ENCODE assay signal across 2 cellular contexts in genomic region chr12:58414398-58414871, GRCh38.
TF ChIP-seq lines count a peak whose summit lies in the region.

No MANE protein-coding gene starts in this region.

TF ChIP-seq in A549, 52 proteins besides CTCF, POLR2A, EP300 and RAD21 (continued from another document):
- 0 out of 2 replicates have a peak, but pooled peaks have one; percentile 20 for TF ChIP-seq GATA3 (IDR thresholded peaks at IDR 0.05; ENCODE audit: borderline replicate concordance)

TF ChIP-seq in IMR-90, 13 proteins besides CTCF, POLR2A, EP300 and RAD21 (continued from another document):
- TF ChIP-seq ELK1 (IDR thresholded peaks at IDR 0.05; ENCODE audit: borderline replicate concordance, low read depth, low read length) (no peak), CEBPB (IDR thresholded peaks at IDR 0.05; ENCODE audit: low read depth, low read length) (no peak), FOS (IDR thresholded peaks at IDR 0.05; ENCODE audit: low read depth, low read length) (peak; percentile 75; the same call in 1 of the 2 replicates), MAFK (IDR thresholded peaks at IDR 0.05; ENCODE audit: low read depth, low read length) (peak; percentile 42)
- TF ChIP-seq, protein P1, sequence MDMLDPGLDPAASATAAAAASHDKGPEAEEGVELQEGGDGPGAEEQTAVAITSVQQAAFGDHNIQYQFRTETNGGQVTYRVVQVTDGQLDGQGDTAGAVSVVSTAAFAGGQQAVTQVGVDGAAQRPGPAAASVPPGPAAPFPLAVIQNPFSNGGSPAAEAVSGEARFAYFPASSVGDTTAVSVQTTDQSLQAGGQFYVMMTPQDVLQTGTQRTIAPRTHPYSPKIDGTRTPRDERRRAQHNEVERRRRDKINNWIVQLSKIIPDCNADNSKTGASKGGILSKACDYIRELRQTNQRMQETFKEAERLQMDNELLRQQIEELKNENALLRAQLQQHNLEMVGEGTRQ (IDR thresholded peaks at IDR 0.05; ENCODE audit: low read depth, low read length) = 0 out of 2 replicates have a peak, but pooled peaks have one; percentile 12
